In the genomic region with DNA sequence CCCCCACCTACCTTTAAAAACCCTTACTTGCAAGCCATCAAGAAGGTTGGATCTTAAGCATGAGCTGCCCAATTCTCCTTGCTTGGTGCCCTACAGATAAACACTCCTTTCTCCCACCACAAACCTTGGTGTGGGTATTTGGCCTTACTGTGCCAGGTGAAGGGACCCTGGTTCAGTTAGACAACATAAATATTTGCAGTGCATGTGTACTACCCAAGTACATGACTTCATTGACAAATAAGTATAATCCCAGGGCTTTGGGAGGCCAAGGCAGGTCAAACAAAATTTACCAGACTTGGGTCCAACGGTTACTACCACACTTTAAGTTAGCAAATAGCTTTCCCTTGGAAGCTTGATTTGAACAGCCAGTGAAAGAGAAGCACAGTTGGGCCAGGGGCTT, we compare ENCODE assay signal across 1 cellular context.
TF ChIP-seq lines count a peak whose summit lies in the region.

No MANE protein-coding gene starts in this region.

TF ChIP-seq in HepG2, 621 proteins besides CTCF, POLR2A, EP300 and RAD21 (continued from another document and continues in another):
- peak; percentile 57; the same call in 1 of the 2 replicates for TF ChIP-seq ZNF609 (CRISPR knock-in tag; IDR thresholded peaks at IDR 0.05; ENCODE audit: borderline replicate concordance)
- peak; percentile 21; the same call in 1 of the 2 replicates for TF ChIP-seq CREM (IDR thresholded peaks at IDR 0.05)
- TF ChIP-seq CREM (CRISPR knock-in tag; IDR thresholded peaks at IDR 0.05) = no peak
- TF ChIP-seq AHDC1 (CRISPR knock-in tag; IDR thresholded peaks at IDR 0.05; ENCODE audit: borderline replicate concordance) = peak; percentile 59; the same call in 1 of the 2 replicates
- TF ChIP-seq SOX13 (IDR thresholded peaks at IDR 0.05) = no peak
- 0 out of 4 replicates have a peak, but pooled peaks of 1 of the 2 experiments have one; percentile 15 for TF ChIP-seq SOX13 (CRISPR knock-in tag; conservative IDR thresholded peaks at IDR 0.05 in 1 of 2, IDR thresholded peaks at IDR 0.05 in 1 of 2)
- TF ChIP-seq PITX1 (CRISPR knock-in tag; IDR thresholded peaks at IDR 0.05) = peak; percentile 74; the same call in 1 of the 2 replicates
- TF ChIP-seq FOXP4 (CRISPR knock-in tag; IDR thresholded peaks at IDR 0.05) = peak; percentile 79
- TF ChIP-seq GATAD2A (CRISPR knock-in tag; IDR thresholded peaks at IDR 0.05) = peak; percentile 51
- TF ChIP-seq FOXJ3 (CRISPR knock-in tag; IDR thresholded peaks at IDR 0.05; ENCODE audit: borderline replicate concordance) = peak; percentile 65; the same call in 1 of the 2 replicates
- peak; percentile 78 for TF ChIP-seq PAXIP1 (CRISPR knock-in tag; conservative IDR thresholded peaks at IDR 0.05)
- TF ChIP-seq, protein P1, sequence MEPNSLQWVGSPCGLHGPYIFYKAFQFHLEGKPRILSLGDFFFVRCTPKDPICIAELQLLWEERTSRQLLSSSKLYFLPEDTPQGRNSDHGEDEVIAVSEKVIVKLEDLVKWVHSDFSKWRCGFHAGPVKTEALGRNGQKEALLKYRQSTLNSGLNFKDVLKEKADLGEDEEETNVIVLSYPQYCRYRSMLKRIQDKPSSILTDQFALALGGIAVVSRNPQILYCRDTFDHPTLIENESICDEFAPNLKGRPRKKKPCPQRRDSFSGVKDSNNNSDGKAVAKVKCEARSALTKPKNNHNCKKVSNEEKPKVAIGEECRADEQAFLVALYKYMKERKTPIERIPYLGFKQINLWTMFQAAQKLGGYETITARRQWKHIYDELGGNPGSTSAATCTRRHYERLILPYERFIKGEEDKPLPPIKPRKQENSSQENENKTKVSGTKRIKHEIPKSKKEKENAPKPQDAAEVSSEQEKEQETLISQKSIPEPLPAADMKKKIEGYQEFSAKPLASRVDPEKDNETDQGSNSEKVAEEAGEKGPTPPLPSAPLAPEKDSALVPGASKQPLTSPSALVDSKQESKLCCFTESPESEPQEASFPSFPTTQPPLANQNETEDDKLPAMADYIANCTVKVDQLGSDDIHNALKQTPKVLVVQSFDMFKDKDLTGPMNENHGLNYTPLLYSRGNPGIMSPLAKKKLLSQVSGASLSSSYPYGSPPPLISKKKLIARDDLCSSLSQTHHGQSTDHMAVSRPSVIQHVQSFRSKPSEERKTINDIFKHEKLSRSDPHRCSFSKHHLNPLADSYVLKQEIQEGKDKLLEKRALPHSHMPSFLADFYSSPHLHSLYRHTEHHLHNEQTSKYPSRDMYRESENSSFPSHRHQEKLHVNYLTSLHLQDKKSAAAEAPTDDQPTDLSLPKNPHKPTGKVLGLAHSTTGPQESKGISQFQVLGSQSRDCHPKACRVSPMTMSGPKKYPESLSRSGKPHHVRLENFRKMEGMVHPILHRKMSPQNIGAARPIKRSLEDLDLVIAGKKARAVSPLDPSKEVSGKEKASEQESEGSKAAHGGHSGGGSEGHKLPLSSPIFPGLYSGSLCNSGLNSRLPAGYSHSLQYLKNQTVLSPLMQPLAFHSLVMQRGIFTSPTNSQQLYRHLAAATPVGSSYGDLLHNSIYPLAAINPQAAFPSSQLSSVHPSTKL (CRISPR knock-in tag; IDR thresholded peaks at IDR 0.05) = peak; percentile 57
- no peak for TF ChIP-seq FOXP1 (IDR thresholded peaks at IDR 0.05)
- peak; percentile 85 for TF ChIP-seq FOXP1 (CRISPR knock-in tag; IDR thresholded peaks at IDR 0.05)
- no peak for TF ChIP-seq FOXA1 (IDR thresholded peaks at IDR 0.05)
- TF ChIP-seq FOXA1 (CRISPR knock-in tag; IDR thresholded peaks at IDR 0.05) = peak; percentile 24; the same call in 1 of the 2 replicates
- peak; percentile 60; the same call in 1 of the 2 replicates for TF ChIP-seq ZNF770 (CRISPR knock-in tag; IDR thresholded peaks at IDR 0.05)
- peak; percentile 32; the same call in 1 of the 2 replicates for TF ChIP-seq NR2F6 (IDR thresholded peaks at IDR 0.05)
- no peak for TF ChIP-seq NR2F6 (CRISPR knock-in tag; IDR thresholded peaks at IDR 0.05)
- TF ChIP-seq ZMYM3 (CRISPR knock-in tag; IDR thresholded peaks at IDR 0.05) = peak; percentile 35; the same call in 1 of the 2 replicates
- TF ChIP-seq ZSCAN5A (CRISPR knock-in tag; IDR thresholded peaks at IDR 0.05; ENCODE audit: borderline replicate concordance) = peak; percentile 29; the same call in 1 of the 2 replicates
- no peak for TF ChIP-seq ZNF670 (CRISPR knock-in tag; IDR thresholded peaks at IDR 0.05; ENCODE audit: borderline replicate concordance)
- TF ChIP-seq FOXA3 (CRISPR knock-in tag; IDR thresholded peaks at IDR 0.05) = peak; percentile 65
- peak; percentile 75 for TF ChIP-seq HNF4A (CRISPR knock-in tag; IDR thresholded peaks at IDR 0.05)
- TF ChIP-seq PRMT3 (CRISPR knock-in tag; IDR thresholded peaks at IDR 0.05; ENCODE audit: borderline replicate concordance, low read depth) = no peak
- no peak for TF ChIP-seq NCOA1 (CRISPR knock-in tag; IDR thresholded peaks at IDR 0.05)
